ENCODE assay signal across 13 cellular contexts in the genomic region with DNA sequence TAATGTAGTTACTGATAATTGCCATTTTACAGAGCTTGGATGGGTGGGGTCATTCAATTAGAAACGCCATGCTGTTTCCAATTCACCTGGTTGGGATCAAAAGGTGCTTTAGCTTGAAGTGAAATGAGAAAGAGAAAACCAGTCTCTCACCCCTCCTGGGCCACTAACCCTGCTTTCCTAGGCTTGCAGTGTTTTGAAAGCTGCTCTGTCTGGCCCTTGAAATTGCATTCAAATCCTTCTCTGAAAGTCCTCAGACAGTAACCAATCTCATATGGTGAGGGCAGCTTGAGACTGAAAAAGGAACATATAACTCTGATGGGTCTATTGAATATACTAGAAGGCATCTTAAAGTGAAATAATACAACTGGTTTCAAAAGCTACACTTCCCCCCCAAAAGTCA.
DNase-seq lines count a peak whose midpoint lies in the region; ATAC-seq, FAIRE-seq and TF ChIP-seq lines count a peak whose summit lies in the region.
"Had no signal": no experiment of that assay in that cellular context is flagged by ENCODE, and none has a peak within 500 bp of the region (broad histone marks: within the 10 kb centered on the region; RNA-seq: fewer than 3 reads in every experiment).

No MANE protein-coding gene starts in this region.

- no peaks in the 10 kb centered on the region for H4K20me1 ChIP-seq in astrocyte (ENCODE audit: insufficient read depth, low read length)

- DNase-seq in astrocyte (ENCODE audit: low read depth) (no peak), neuronal stem cell (ENCODE audit: low spot score) (no peak), posterior cingulate gyrus (no peak), hippocampal formation (lab: John Stamatoyannopoulos, UW) (no peak), breast epithelium (ENCODE audit: low spot score in 2 of 2) (no peak)
- DNase-seq: anterior cingulate cortex; NCI-H187; stimulated activated CD4-positive, alpha-beta T cell treated with anti-CD3 and anti-CD28 coated beads, Interleukin-4, amount 100 ng/mL, for 24 hours had no signal

- H2BK5ac ChIP-seq in neuronal stem cell (ENCODE audit: low read length), result no peak overlapping the region

- FAIRE-seq in astrocyte (lab: Jason Lieb, UNC), result no peak

- H3K18ac ChIP-seq in neuronal stem cell (ENCODE audit: low read length), result no peak overlapping the region

- ATAC-seq in GM18511 (IDR thresholded peaks at IDR 0.05; ENCODE audit: unreplicated experiment) (peak; percentile 42), GM21390 (IDR thresholded peaks at IDR 0.05; ENCODE audit: unreplicated experiment) (peak; percentile 47), HG03039 (IDR thresholded peaks at IDR 0.05; ENCODE audit: unreplicated experiment) (peak; percentile 35)

- no peak overlapping the region for H2AK5ac ChIP-seq in neuronal stem cell (ENCODE audit: low read depth, low read length)

- H3K27ac Mint-ChIP-seq in astrocyte (ENCODE audit: unreplicated experiment), result no peak overlapping the region
- H3K27ac Mint-ChIP-seq: mesothelial cell of epicardium had no signal

- H3K27me3 ChIP-seq in astrocyte (ENCODE audit: insufficient read depth, low read length), result no peaks in the 10 kb centered on the region
- H3K27me3 ChIP-seq in neuronal stem cell (ENCODE audit: control insufficient read depth in 3 of 3, insufficient read depth in 3 of 3, low read depth in 1 of 3, low read length in 3 of 3), result no peaks in the 10 kb centered on the region
- H3K27me3 ChIP-seq in breast epithelium, result no peaks in the 10 kb centered on the region

- intact Hi-C loops in posterior cingulate gyrus (cut with DNase I), result no loop called here
- intact Hi-C loops in breast epithelium (cut with DNase I; ENCODE audit: low total_unique reads), result no loop called here

- no peak overlapping the region for H3K4me3 Mint-ChIP-seq in astrocyte (ENCODE audit: unreplicated experiment)
- H3K4me3 Mint-ChIP-seq: mesothelial cell of epicardium had no signal

- H3K4me3 ChIP-seq in astrocyte (ENCODE audit: insufficient read depth, low read depth, low read length) (no peak overlapping the region), neuronal stem cell (ENCODE audit: low read length in 2 of 2) (no peak overlapping the region), breast epithelium (no peak overlapping the region)
- H3K4me3 ChIP-seq: prostate gland had no signal

- H3K36me3 ChIP-seq in astrocyte (ENCODE audit: insufficient read depth, low read length) (no peaks in the 10 kb centered on the region), neuronal stem cell (replicated peaks in 1 of 2; ENCODE audit: control insufficient read depth in 2 of 2, insufficient read depth in 2 of 2, low read length in 2 of 2) (no peaks in the 10 kb centered on the region), breast epithelium (no peaks in the 10 kb centered on the region)
- H3K36me3 ChIP-seq: prostate gland had no signal

- H4K8ac ChIP-seq in neuronal stem cell (ENCODE audit: low read depth, low read length), result no peak overlapping the region

- no peaks in the 10 kb centered on the region for H3K79me1 ChIP-seq in neuronal stem cell (ENCODE audit: low read depth, low read length)

- H3K9me3 ChIP-seq in astrocyte (ENCODE audit: insufficient read depth, low read depth, low read length) (no peaks in the 10 kb centered on the region), neuronal stem cell (replicated peaks in 1 of 2; ENCODE audit: control insufficient read depth in 2 of 2, insufficient read depth in 1 of 2, low read depth in 1 of 2, low read length in 2 of 2) (no peaks in the 10 kb centered on the region), breast epithelium (no peaks in the 10 kb centered on the region)
- H3K9me3 ChIP-seq: prostate gland had no signal

- no peaks in the 10 kb centered on the region for H3K9me3 Mint-ChIP-seq in astrocyte (ENCODE audit: unreplicated experiment)

- no peak overlapping the region for H3K14ac ChIP-seq in neuronal stem cell (ENCODE audit: low read length)

- peaks cover 17% of the 10 kb centered on the region for H3K4me1 ChIP-seq in astrocyte (ENCODE audit: insufficient read depth, low read length)
- H3K4me1 ChIP-seq in neuronal stem cell (ENCODE audit: control insufficient read depth in 2 of 2, insufficient read depth in 1 of 2, low read depth in 1 of 2, low read length in 2 of 2), result no peaks in the 10 kb centered on the region
- no peaks in the 10 kb centered on the region for H3K4me1 ChIP-seq in breast epithelium
- H3K4me1 ChIP-seq: prostate gland had no signal

- H3K4ac ChIP-seq in neuronal stem cell (ENCODE audit: low read length), result no peak overlapping the region

- no peaks in the 10 kb centered on the region for H3K4me1 Mint-ChIP-seq in astrocyte (ENCODE audit: low read depth, unreplicated experiment)

- peak overlapping the region; percentile 57 for H3K4me2 ChIP-seq in astrocyte (ENCODE audit: low read length)
- H3K4me2 ChIP-seq in neuronal stem cell (ENCODE audit: insufficient read depth, low read length, poor library complexity, severe bottlenecking), result no peak overlapping the region

- H3K79me2 ChIP-seq in astrocyte (ENCODE audit: insufficient read depth, low read length), result no peaks in the 10 kb centered on the region

- H2BK15ac ChIP-seq in neuronal stem cell (ENCODE audit: low read length), result no peak overlapping the region

- no peaks in the 10 kb centered on the region for H3K36me3 Mint-ChIP-seq in astrocyte (ENCODE audit: low read depth, unreplicated experiment)

- H2AFZ ChIP-seq in astrocyte (ENCODE audit: low read depth, low read length) (no peak overlapping the region), neuronal stem cell (ENCODE audit: low read length) (no peak overlapping the region)

- no peak for TF ChIP-seq POLR2A in breast epithelium (IDR thresholded peaks at IDR 0.05)

- no peak overlapping the region for H2BK12ac ChIP-seq in neuronal stem cell (ENCODE audit: low read length)

- no peak for TF ChIP-seq CTCF in astrocyte (IDR thresholded peaks at IDR 0.05; ENCODE audit: insufficient read depth, low read depth, low read length)
- no peak for TF ChIP-seq CTCF in breast epithelium (IDR thresholded peaks at IDR 0.05)

- no peak overlapping the region for H3K27ac ChIP-seq in astrocyte (ENCODE audit: low read depth, low read length)
- no peak overlapping the region for H3K27ac ChIP-seq in neuronal stem cell (replicated peaks; ENCODE audit: low read length)
- H3K27ac ChIP-seq in breast epithelium, result no peak overlapping the region
- H3K27ac ChIP-seq: prostate gland had no signal

- no peaks in the 10 kb centered on the region for H3K27me3 Mint-ChIP-seq in astrocyte (ENCODE audit: low read depth, unreplicated experiment)

- H3K9ac ChIP-seq in astrocyte (ENCODE audit: low read length), result no peak overlapping the region
- no peak overlapping the region for H3K9ac ChIP-seq in neuronal stem cell (ENCODE audit: low read depth, low read length, poor library complexity)

- H2BK120ac ChIP-seq in neuronal stem cell (ENCODE audit: low read depth, low read length), result no peak overlapping the region

- no peak overlapping the region for H3K23ac ChIP-seq in neuronal stem cell (ENCODE audit: low read depth, low read length, poor library complexity)

- WGBS in neuronal stem cell (ENCODE audit: extremely low coverage in 2 of 2, insufficient read length in 2 of 2, insufficient replicate concordance in 1 of 2), 2 donors, result no CpG with 5 or more reads among the region's 1 CpG

- H4K91ac ChIP-seq in neuronal stem cell (ENCODE audit: low read depth, low read length, poor library complexity), result no peak overlapping the region
